Comparison of ENCODE assay signal across 25 cellular contexts in genomic region chrX:41825796-41826195, GRCh38.
"Had no signal": no experiment of that assay in that cellular context is flagged by ENCODE, and none has a peak within 500 bp of the region (broad histone marks: within the 10 kb centered on the region; RNA-seq: fewer than 3 reads in every experiment).

No MANE protein-coding gene starts in this region.

- H3K4me3 Mint-ChIP-seq: dendritic cell treated with granulocyte-macrophage colony-stimulating factor and Interleukin-4, amounts not matched to agents 40 ng/mL and 50 ng/mL, for 4 days; effector memory CD8-positive, alpha-beta T cell; endodermal cell had no signal

- DNase-seq: colonic mucosa; cortex of kidney; dermis blood vessel endothelial cell; dorsolateral prefrontal cortex; effector CD4-positive, alpha-beta T cell; effector CD8-positive, alpha-beta T cell; effector memory CD4-positive, alpha-beta T cell; effector memory CD8-positive, alpha-beta T cell; endodermal cell; erythroblast; foreskin keratinocyte; foreskin melanocyte; gastrocnemius medialis; head of caudate nucleus; heart left ventricle; heart right ventricle had no signal

- H3K9me3 ChIP-seq: colonic mucosa, esophagus muscularis mucosa, gastrocnemius medialis, gastroesophageal sphincter had no signal

- H3K9me3 Mint-ChIP-seq: effector memory CD8-positive, alpha-beta T cell had no signal

- FAIRE-seq: endometrium, endothelial cell of umbilical vein, frontal cortex had no signal

- H3K27ac ChIP-seq: colonic mucosa, coronary artery, dorsolateral prefrontal cortex, epithelial cell of prostate, esophagus muscularis mucosa, foreskin keratinocyte, gastroesophageal sphincter, heart left ventricle, heart right ventricle had no signal

- H3K4me1 ChIP-seq: colonic mucosa, foreskin keratinocyte, gastroesophageal sphincter, heart right ventricle had no signal

- H3K27ac Mint-ChIP-seq: dendritic cell treated with granulocyte-macrophage colony-stimulating factor and Interleukin-4, amounts not matched to agents 40 ng/mL and 50 ng/mL, for 4 days; effector memory CD8-positive, alpha-beta T cell; endodermal cell had no signal

- H3K27me3 Mint-ChIP-seq: dendritic cell treated with granulocyte-macrophage colony-stimulating factor and Interleukin-4, amounts not matched to agents 40 ng/mL and 50 ng/mL, for 4 days; effector memory CD8-positive, alpha-beta T cell had no signal

- H3K4me3 ChIP-seq: colonic mucosa, coronary artery, dorsolateral prefrontal cortex, esophagus muscularis mucosa, gastrocnemius medialis, gastroesophageal sphincter, heart left ventricle, heart right ventricle had no signal

- H3K36me3 ChIP-seq: colonic mucosa, esophagus muscularis mucosa, gastrocnemius medialis, gastroesophageal sphincter, heart left ventricle, heart right ventricle had no signal

- ATAC-seq: effector memory CD8-positive, alpha-beta T cell; esophagus mucosa; foreskin keratinocyte; gastroesophageal sphincter; heart left ventricle; heart right ventricle had no signal

- H3K27me3 ChIP-seq: colonic mucosa, foreskin keratinocyte, gastrocnemius medialis, gastroesophageal sphincter, heart left ventricle had no signal
